In the genomic region with DNA sequence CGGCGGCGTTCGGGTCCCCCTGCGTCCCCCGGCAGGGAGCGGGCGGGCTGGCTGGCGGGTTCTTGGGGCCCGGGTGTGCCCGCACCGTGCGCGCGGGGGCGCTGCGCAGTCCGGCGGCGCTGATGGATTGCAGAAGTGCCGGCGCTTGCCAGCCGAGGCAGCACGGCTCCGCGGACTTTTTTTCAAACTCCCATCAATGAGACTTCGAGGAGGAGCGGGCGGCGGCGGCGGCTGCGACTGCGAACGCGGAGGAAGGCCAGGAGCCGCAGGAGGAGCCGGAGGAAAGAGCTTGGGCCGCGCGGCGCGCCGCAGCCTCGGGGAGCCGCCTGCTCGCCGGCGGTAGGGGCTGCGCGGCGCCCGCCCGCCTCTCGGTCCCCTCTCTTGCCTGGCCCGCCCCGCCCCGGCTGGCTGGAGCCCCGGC, we compare ENCODE assay signal across 8 cellular contexts. TPM values are rescaled to one million over a fixed set of nuclear protein-coding genes. Genes with fewer than 3 reads are reported as not detected.
DNase-seq lines count a peak whose midpoint lies in the region; ATAC-seq, FAIRE-seq and TF ChIP-seq lines count a peak whose summit lies in the region.

Gene GLI2 (plus strand): TSS at position 119 of the 421 bp plus-strand sequence. CDS start 61,453 bp downstream, outside the sequence.

- no peak for TF ChIP-seq POLR2A in H1 (IDR thresholded peaks at IDR 0.05; ENCODE audit: control extremely low read depth in 1 of 2, low read depth in 2 of 2, low read length in 2 of 2)

- H2BK5ac ChIP-seq in H1 (ENCODE audit: low read depth, low read length), result peak within 1 kb of the TSS; percentile 95

- H3K23me2 ChIP-seq in H1 (ENCODE audit: low read depth, low read length), result peaks cover 31% of the 10 kb centered on the region

- peak within 1 kb of the TSS; percentile 90 for H4K8ac ChIP-seq in H1 (ENCODE audit: extremely low read depth, insufficient read depth, low read length)

- peaks cover 0 to 36% of the 10 kb centered on the region in 2 experiments; a peak in 2 of 4 replicates for H3K79me2 ChIP-seq in H1 (ENCODE audit: control insufficient read depth in 1 of 2, insufficient read depth in 2 of 2, low read length in 2 of 2)

- H4K5ac ChIP-seq in H1 (ENCODE audit: insufficient read length, low read depth, low read length), result peak within 1 kb of the TSS; percentile 79

- peak; percentile 67 for ATAC-seq in stimulated activated naive CD8-positive, alpha-beta T cell treated with anti-CD3 and anti-CD28 coated beads, Interleukin-15, Interleukin-2, amounts not matched to agents 100 U/mL and 50 U/mL, for 24 hours
- no peak for ATAC-seq in HG03175 (IDR thresholded peaks at IDR 0.05; ENCODE audit: unreplicated experiment)

- POLR2A ChIA-PET in H1 (lab: Charles Lee; ENCODE audit: partially characterized antibody), result interaction anchor here (0.7 to 3.9 kb wide), 7 partner anchors 12 to 340 kb away, joined by 3 to 15 read pairs (median 4); no protein-coding TSS in a partner anchor

- H4K91ac ChIP-seq in H1 (replicated peaks; ENCODE audit: insufficient read length, low read length), result peak within 1 kb of the TSS; percentile 94

- peak within 1 kb of the TSS; percentile 94 for H3K18ac ChIP-seq in H1 (ENCODE audit: extremely low read depth, low read length)

- TF ChIP-seq EP300 in H1 (IDR thresholded peaks at IDR 0.05; ENCODE audit: borderline replicate concordance in 1 of 2, low read depth in 2 of 2, low read length in 2 of 2), result no peak

- H3K79me1 ChIP-seq in H1 (ENCODE audit: low read depth, low read length), result peaks cover 2% of the 10 kb centered on the region; the same call in 1 of the 2 replicates

- no peak within 1 kb of the TSS for H3K23ac ChIP-seq in H1 (ENCODE audit: insufficient read length)

- H3K4me1 ChIP-seq in H1 (replicated peaks in 1 of 4; ENCODE audit: control insufficient read depth in 3 of 4, insufficient read depth in 4 of 4, low read length in 3 of 4), result peaks cover 12 to 24% (median 16%) of the 10 kb centered on the region in 4 experiments

- WGBS in H1 (ENCODE audit: extremely low coverage in 1 of 2, insufficient coverage in 1 of 2, insufficient read length in 1 of 2, insufficient replicate concordance in 2 of 2, low coverage in 1 of 2, low lambda C conversion rate in 2 of 2, missing lambda C conversion rate in 1 of 2), 2 experiments, result 1% methylated on average over 37 of the region's 59 CpGs; no CpG with 5 or more reads in 1 of the 2 experiments

- H3K36me3 ChIP-seq in H1 (ENCODE audit: control insufficient read depth in 2 of 4, insufficient read depth in 4 of 4, low read length in 3 of 4), result no peaks in the 10 kb centered on the region; a peak in 1 of 8 replicates

- no peaks in the 10 kb centered on the region; a peak in 1 of 7 replicates for H3K27me3 ChIP-seq in H1 (replicated peaks in 1 of 4; ENCODE audit: control insufficient read depth in 3 of 4, extremely low read depth in 1 of 4, insufficient read depth in 3 of 4, low read length in 3 of 4)

- H3K14ac ChIP-seq in H1 (ENCODE audit: insufficient read length), result no peak within 1 kb of the TSS

- H3K27ac ChIP-seq in H1 (ENCODE audit: low read depth, low read length), result peak within 1 kb of the TSS; percentile 79; the same call in 1 of the 2 replicates

- FAIRE-seq in H1 (lab: Jason Lieb, UNC), result no peak

- peak; percentile 66 to 98 (median 83) for TF ChIP-seq CTCF in H1 (IDR thresholded peaks at IDR 0.05; ENCODE audit: control extremely low read depth in 1 of 3, insufficient read depth in 1 of 3, low read depth in 1 of 3, low read length in 3 of 3)

- H3K4me3 ChIP-seq in H1 (ENCODE audit: extremely low read depth in 1 of 4, insufficient read depth in 2 of 4, low read depth in 3 of 4, low read length in 4 of 4), result peak within 1 kb of the TSS; percentile 80 to 91 (median 89)

- H2AFZ ChIP-seq in H1 (ENCODE audit: low read length), result no peak within 1 kb of the TSS

- peak within 1 kb of the TSS; percentile 91 to 99 for H3K4me2 ChIP-seq in H1 (ENCODE audit: insufficient read depth in 1 of 2, low read depth in 2 of 2, low read length in 2 of 2)

- H3K9ac ChIP-seq in H1 (replicated peaks in 1 of 4; ENCODE audit: extremely low read depth in 1 of 4, low read depth in 3 of 4, low read length in 3 of 4), result peak within 1 kb of the TSS; percentile 68 to 78 (median 76)

- H3K4ac ChIP-seq in H1 (replicated peaks; ENCODE audit: insufficient read length, low read depth, low read length), result peak within 1 kb of the TSS; percentile 76

- no peaks in the 10 kb centered on the region for H3K9me3 ChIP-seq in H1 (ENCODE audit: insufficient read depth in 2 of 2, low read depth in 1 of 2, low read length in 1 of 2)

- CTCF ChIA-PET in H1 (lab: Charles Lee; ENCODE audit: partially characterized antibody), result interaction anchor here (1.0 to 4.4 kb wide), 17 partner anchors 14 to 334 kb away, joined by 3 to 20 read pairs (median 4); no protein-coding TSS in a partner anchor

- no peak within 1 kb of the TSS; the same call in 1 of the 2 replicates for H2BK20ac ChIP-seq in H1 (ENCODE audit: low read length)

- TF ChIP-seq RAD21 in H1 (IDR thresholded peaks at IDR 0.05 in 1 of 2, conservative IDR thresholded peaks at IDR 0.05 in 1 of 2; ENCODE audit: low read depth in 2 of 2, low read length in 2 of 2), result peak; percentile 60 to 78

- peak within 1 kb of the TSS; percentile 68; the same call in 1 of the 2 replicates for H2BK12ac ChIP-seq in H1 (ENCODE audit: low read depth, low read length)

- H2BK120ac ChIP-seq in H1 (replicated peaks; ENCODE audit: low read depth, low read length), result no peak within 1 kb of the TSS

- H4K20me1 ChIP-seq in H1 (replicated peaks in 1 of 2; ENCODE audit: control insufficient read depth in 1 of 2, insufficient read depth in 2 of 2, low read length in 2 of 2), result no peaks in the 10 kb centered on the region

- peak within 1 kb of the TSS; percentile 72; the same call in 1 of the 2 replicates for H2BK15ac ChIP-seq in H1 (ENCODE audit: low read length)

- peak within 1 kb of the TSS; percentile 91 for H3K56ac ChIP-seq in H1 (replicated peaks; ENCODE audit: insufficient read length, low read depth, low read length)

- no peak within 1 kb of the TSS for H2AK5ac ChIP-seq in H1 (ENCODE audit: low read depth, low read length)

- DNase-seq in NCI-H2081 (lab: John Stamatoyannopoulos, UW) (peak; percentile 41 to 56), NCI-H2081 treated with DMSO at 0.1 percent for 48 hours (lab: John Stamatoyannopoulos, UW) (no peak), Kasumi-1 (lab: John Stamatoyannopoulos, UW) (peak; percentile 54 to 67), SKM-1 treated with dmso at 0.1 percent for 144 hours (lab: John Stamatoyannopoulos, UW; ENCODE audit: unreplicated experiment) (peak; percentile 60), H1 (ENCODE audit: low read depth in 1 of 2, low spot score in 2 of 2) (peak; percentile 50 to 90), lung microvascular endothelial cell (ENCODE audit: low read depth in 2 of 2) (peak; percentile 78 to 87)
- peak; percentile 54 for DNase-seq in stimulated activated naive CD8-positive, alpha-beta T cell treated with anti-CD3 and anti-CD28 coated beads, Interleukin-15, Interleukin-2, amounts not matched to agents 100 U/mL and 50 U/mL, for 24 hours

TF ChIP-seq in H1, 55 proteins besides CTCF, POLR2A, EP300 and RAD21 (continues in another document):
- TF ChIP-seq POU5F1 (IDR thresholded peaks at IDR 0.05; ENCODE audit: low read depth, low read length) (no peak), NRF1 (IDR thresholded peaks at IDR 0.05; ENCODE audit: low read depth, low read length) (0 out of 2 replicates have a peak, but pooled peaks have one; percentile 18), GABPA (IDR thresholded peaks at IDR 0.05; ENCODE audit: borderline replicate concordance, insufficient read depth, low read length) (0 out of 2 replicates have a peak, but pooled peaks have one; percentile 49), HDAC6 (IDR thresholded peaks at IDR 0.05; ENCODE audit: low read depth, low read length) (no peak), ZNF274 (IDR thresholded peaks at IDR 0.05; ENCODE audit: borderline replicate concordance, extremely low read depth, low read length) (no peak), EGR1 (IDR thresholded peaks at IDR 0.05; ENCODE audit: borderline replicate concordance, low read depth, low read length) (peak; percentile 42; the same call in 1 of the 2 replicates), TBP (IDR thresholded peaks at IDR 0.05; ENCODE audit: low read depth, low read length) (peak; percentile 45; the same call in 1 of the 2 replicates)
- TF ChIP-seq, protein P1, sequence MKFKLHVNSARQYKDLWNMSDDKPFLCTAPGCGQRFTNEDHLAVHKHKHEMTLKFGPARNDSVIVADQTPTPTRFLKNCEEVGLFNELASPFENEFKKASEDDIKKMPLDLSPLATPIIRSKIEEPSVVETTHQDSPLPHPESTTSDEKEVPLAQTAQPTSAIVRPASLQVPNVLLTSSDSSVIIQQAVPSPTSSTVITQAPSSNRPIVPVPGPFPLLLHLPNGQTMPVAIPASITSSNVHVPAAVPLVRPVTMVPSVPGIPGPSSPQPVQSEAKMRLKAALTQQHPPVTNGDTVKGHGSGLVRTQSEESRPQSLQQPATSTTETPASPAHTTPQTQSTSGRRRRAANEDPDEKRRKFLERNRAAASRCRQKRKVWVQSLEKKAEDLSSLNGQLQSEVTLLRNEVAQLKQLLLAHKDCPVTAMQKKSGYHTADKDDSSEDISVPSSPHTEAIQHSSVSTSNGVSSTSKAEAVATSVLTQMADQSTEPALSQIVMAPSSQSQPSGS (IDR thresholded peaks at IDR 0.05; ENCODE audit: low read length), result no peak
- TF ChIP-seq, protein P2, sequence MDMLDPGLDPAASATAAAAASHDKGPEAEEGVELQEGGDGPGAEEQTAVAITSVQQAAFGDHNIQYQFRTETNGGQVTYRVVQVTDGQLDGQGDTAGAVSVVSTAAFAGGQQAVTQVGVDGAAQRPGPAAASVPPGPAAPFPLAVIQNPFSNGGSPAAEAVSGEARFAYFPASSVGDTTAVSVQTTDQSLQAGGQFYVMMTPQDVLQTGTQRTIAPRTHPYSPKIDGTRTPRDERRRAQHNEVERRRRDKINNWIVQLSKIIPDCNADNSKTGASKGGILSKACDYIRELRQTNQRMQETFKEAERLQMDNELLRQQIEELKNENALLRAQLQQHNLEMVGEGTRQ (IDR thresholded peaks at IDR 0.05; ENCODE audit: low read length), result no peak

RNA-seq across cellular contexts. Expression of gene GLI2, which starts in this region (rescaled TPM):
- 46.9 and 49.8 TPM in 2 replicates for total RNA-seq in H1 (2021; fragmentation: NEBNext Ultra II Directional; extraction: Animal tissue kit (Norgen Biotek cat#: 25700))
- polyA plus RNA-seq in H1 (2011; rRNA removed), result 18.4 and 28.8 TPM in 2 replicates
- polyA plus RNA-seq in H1 (2011; cell fraction: cytosol; rRNA removed), result 12.7 TPM
- 59.5 TPM for polyA plus RNA-seq in H1 (2011; cell fraction: nucleus; rRNA removed)
- polyA plus RNA-seq in H1 (2012, experiment 1 of 2), result 17.6 to 27.8 TPM (median 24.7 TPM) in 4 replicates
- polyA plus RNA-seq in H1 (2012, experiment 2 of 2), result 9.7 TPM
- 17.1 TPM for polyA plus RNA-seq in H1 (2013, experiment 1 of 2)
- polyA plus RNA-seq in H1 (2013, experiment 2 of 2), result 16.9 TPM
- 17.2 and 19.9 TPM in 2 replicates for polyA minus RNA-seq in H1 (2011; rRNA and poly(A)+ RNA removed)
- 23.0 TPM for polyA minus RNA-seq in H1 (2011; cell fraction: cytosol; rRNA and poly(A)+ RNA removed)
- 42.4 TPM for polyA minus RNA-seq in H1 (2011; cell fraction: nucleus; rRNA and poly(A)+ RNA removed)
- total RNA-seq in lung microvascular endothelial cell, result under 0.01 TPM in 1 of 2 replicates, not detected in the other

Comparison
In these comparisons a context has a peak if more than half of its experiments do, and no peak if none do; other contexts are left out.
1. RNA of gene GLI2 (total RNA-seq): 46.9 to 49.8 TPM in H1; under 0.01 TPM in lung microvascular endothelial cell; every median in the first group is over 10 times any median in the second.
2. Peak in DNase-seq in lung microvascular endothelial cell; RNA of the gene not detected or under 1 TPM.